ENCODE assay signal across 11 cellular contexts in genomic region chr17:9241371-9241712, GRCh38.
DNase-seq lines count a peak whose midpoint lies in the region; ATAC-seq, FAIRE-seq and TF ChIP-seq lines count a peak whose summit lies in the region.
"Had no signal": no experiment of that assay in that cellular context is flagged by ENCODE, and none has a peak within 500 bp of the region (broad histone marks: within the 10 kb centered on the region; RNA-seq: fewer than 3 reads in every experiment).

No MANE protein-coding gene starts in this region.

- peaks cover 13% of the 10 kb centered on the region for H3K4me1 Mint-ChIP-seq in CD8-positive, alpha-beta T cell (ENCODE audit: low read depth)
- H3K4me1 Mint-ChIP-seq in astrocyte (ENCODE audit: low read depth, unreplicated experiment), result no peaks in the 10 kb centered on the region

- peak overlapping the region; percentile 72 for H3K4me3 Mint-ChIP-seq in CD8-positive, alpha-beta T cell
- H3K4me3 Mint-ChIP-seq in astrocyte (ENCODE audit: unreplicated experiment), result no peak overlapping the region

- H3K27ac ChIP-seq in CD8-positive, alpha-beta T cell (ENCODE audit: low read depth, low read length), result no peak overlapping the region
- no peak overlapping the region for H3K27ac ChIP-seq in astrocyte (ENCODE audit: low read depth, low read length)

- no peak for ATAC-seq in CD8-positive, alpha-beta T cell
- ATAC-seq in GM18867 (IDR thresholded peaks at IDR 0.05; ENCODE audit: unreplicated experiment), result no peak

- no peaks in the 10 kb centered on the region for H3K27me3 Mint-ChIP-seq in CD8-positive, alpha-beta T cell (ENCODE audit: low read depth)
- peaks cover 5% of the 10 kb centered on the region for H3K27me3 Mint-ChIP-seq in astrocyte (ENCODE audit: low read depth, unreplicated experiment)

- H3K4me3 ChIP-seq in CD8-positive, alpha-beta T cell (ENCODE audit: low read depth, low read length), result no peak overlapping the region
- H3K4me3 ChIP-seq in astrocyte (ENCODE audit: insufficient read depth, low read depth, low read length), result no peak overlapping the region

- H3K4me2 ChIP-seq in astrocyte (ENCODE audit: low read length), result peak overlapping the region; percentile 84

- H4K20me1 ChIP-seq in astrocyte (ENCODE audit: insufficient read depth, low read length), result no peaks in the 10 kb centered on the region

- no peak for TF ChIP-seq CTCF in CD8-positive, alpha-beta T cell (IDR thresholded peaks at IDR 0.05)
- no peak for TF ChIP-seq CTCF in astrocyte (IDR thresholded peaks at IDR 0.05; ENCODE audit: insufficient read depth, low read depth, low read length)

- peaks cover 2% of the 10 kb centered on the region for H3K36me3 Mint-ChIP-seq in CD8-positive, alpha-beta T cell
- peaks cover 8% of the 10 kb centered on the region for H3K36me3 Mint-ChIP-seq in astrocyte (ENCODE audit: low read depth, unreplicated experiment)

- intact Hi-C loops in CD8-positive, alpha-beta T cell (cut with DNase I, micrococcal nuclease), result no loop called here

- no peak for FAIRE-seq in astrocyte (lab: Jason Lieb, UNC)
- FAIRE-seq: G401.6, HTR-8/SVneo had no signal

- no peaks in the 10 kb centered on the region for H3K9me3 Mint-ChIP-seq in CD8-positive, alpha-beta T cell
- H3K9me3 Mint-ChIP-seq in astrocyte (ENCODE audit: unreplicated experiment), result peaks cover 3% of the 10 kb centered on the region

- H3K4me1 ChIP-seq in CD8-positive, alpha-beta T cell (ENCODE audit: insufficient read depth, low read length), result peaks cover 15% of the 10 kb centered on the region
- peaks cover 15% of the 10 kb centered on the region for H3K4me1 ChIP-seq in astrocyte (ENCODE audit: insufficient read depth, low read length)

- no peak overlapping the region for H2AFZ ChIP-seq in astrocyte (ENCODE audit: low read depth, low read length)

- H3K9ac ChIP-seq in astrocyte (ENCODE audit: low read length), result no peak overlapping the region

- no peaks in the 10 kb centered on the region for H3K27me3 ChIP-seq in CD8-positive, alpha-beta T cell (ENCODE audit: insufficient read depth, low read length)
- H3K27me3 ChIP-seq in astrocyte (ENCODE audit: insufficient read depth, low read length), result no peaks in the 10 kb centered on the region

- no peaks in the 10 kb centered on the region for H3K9me3 ChIP-seq in CD8-positive, alpha-beta T cell (ENCODE audit: low read length)
- H3K9me3 ChIP-seq in astrocyte (ENCODE audit: insufficient read depth, low read depth, low read length), result no peaks in the 10 kb centered on the region

- H3K79me2 ChIP-seq in astrocyte (ENCODE audit: insufficient read depth, low read length), result no peaks in the 10 kb centered on the region

- CTCF ChIA-PET in CD8-positive, alpha-beta T cell (lab: Charles Lee), result no interaction called here

- no peak for DNase-seq in CD8-positive, alpha-beta T cell
- DNase-seq in astrocyte (ENCODE audit: low read depth) (no peak), hippocampal formation (lab: John Stamatoyannopoulos, UW) (peak; percentile 47 to 59), putamen (ENCODE audit: low spot score) (peak; percentile 67), NCI-H526 treated with DMSO at 0.1 percent for 48 hours (lab: John Stamatoyannopoulos, UW) (no peak), GDM1 (lab: John Stamatoyannopoulos, UW) (no peak)
- DNase-seq in activated CD4-positive, CD25-positive, alpha-beta regulatory T cell (lab: John Stamatoyannopoulos, UW), result no peak
- DNase-seq: activated gamma-delta T cell had no signal

- H3K27ac Mint-ChIP-seq in CD8-positive, alpha-beta T cell, result peak overlapping the region; percentile 78
- peak overlapping the region; percentile 78 for H3K27ac Mint-ChIP-seq in astrocyte (ENCODE audit: unreplicated experiment)

- no peaks in the 10 kb centered on the region for H3K36me3 ChIP-seq in CD8-positive, alpha-beta T cell (ENCODE audit: insufficient read depth, low read length)
- H3K36me3 ChIP-seq in astrocyte (ENCODE audit: insufficient read depth, low read length), result no peaks in the 10 kb centered on the region

- POLR2A ChIA-PET in CD8-positive, alpha-beta T cell (lab: Charles Lee), result no interaction called here

Comparison
In these comparisons a context has a peak if more than half of its experiments do, and no peak if none do; other contexts are left out.
1. DNase-seq: peak in hippocampal formation (2 of 2) and putamen (single experiment); none in CD8-positive, alpha-beta T cell (0 of 7), astrocyte (single experiment), NCI-H526 treated with DMSO at 0.1 percent for 48 hours (single experiment), activated CD4-positive, CD25-positive, alpha-beta regulatory T cell (0 of 4) and GDM1 (single experiment).